ENCODE assay signal across 14 cellular contexts in genomic region chr13:97440598-97440997, GRCh38.
"Had no signal": no experiment of that assay in that cellular context is flagged by ENCODE, and none has a peak within 500 bp of the region (broad histone marks: within the 10 kb centered on the region; RNA-seq: fewer than 3 reads in every experiment).

No MANE protein-coding gene starts in this region.

- H3K9me3 ChIP-seq: heart right ventricle, stomach, testis, upper lobe of right lung had no signal

- H3K27ac ChIP-seq: heart right ventricle, parathyroid adenoma, stomach, testis, upper lobe of right lung had no signal

- H3K36me3 ChIP-seq: stomach, upper lobe of right lung had no signal

- H3K4me3 ChIP-seq: heart right ventricle, stomach, testis, upper lobe of right lung had no signal

- DNase-seq: activated naive CD8-positive, alpha-beta T cell treated with anti-CD3 and anti-CD28 coated beads for 36 hours; anterior cingulate cortex; dorsolateral prefrontal cortex; heart right ventricle; left colon; naive thymus-derived CD4-positive, alpha-beta T cell; stimulated activated CD4-positive, alpha-beta T cell treated with anti-CD3 and anti-CD28 coated beads, Interleukin-12 subunit alpha, Interleukin-12 subunit beta, amount 100 ng/mL, for 4 hours; stimulated activated CD4-positive, alpha-beta T cell treated with anti-CD3 and anti-CD28 coated beads, Interleukin-2, amount 100 ng/mL, for 24 hours; stomach; T-cell; T-helper 9 cell; testis; upper lobe of right lung had no signal

- H3K9ac ChIP-seq: parathyroid adenoma had no signal

- H3K4me1 ChIP-seq: testis had no signal

- H3K27me3 ChIP-seq: dorsolateral prefrontal cortex, heart right ventricle, stomach, testis, upper lobe of right lung had no signal

- H2AFZ ChIP-seq: parathyroid adenoma had no signal
